1 cellular context compared by ENCODE assay signal in the genomic region with DNA sequence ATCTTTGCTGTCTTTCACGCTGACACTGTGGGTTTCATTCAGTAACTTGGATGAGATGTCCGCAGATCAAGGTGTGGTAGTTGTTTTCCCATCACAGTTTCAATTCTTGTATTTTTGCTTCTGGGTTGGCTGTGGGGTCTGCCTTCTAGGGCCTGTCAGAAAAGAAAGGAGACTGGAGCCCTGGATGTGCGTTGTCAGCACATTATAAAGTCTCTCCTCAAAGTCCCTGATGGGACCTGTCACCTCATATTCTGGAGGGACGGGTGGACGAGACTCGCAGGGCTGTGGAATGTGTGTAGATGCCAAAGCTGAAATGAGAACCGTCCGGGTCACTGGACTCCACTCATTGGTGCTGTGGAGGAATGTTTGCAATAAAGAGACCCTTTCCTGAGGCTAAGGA.
TF ChIP-seq lines count a peak whose summit lies in the region.

No MANE protein-coding gene starts in this region.

TF ChIP-seq in HepG2, 621 proteins besides CTCF, POLR2A, EP300 and RAD21 (continued from another document):
- TF ChIP-seq, protein P1, sequence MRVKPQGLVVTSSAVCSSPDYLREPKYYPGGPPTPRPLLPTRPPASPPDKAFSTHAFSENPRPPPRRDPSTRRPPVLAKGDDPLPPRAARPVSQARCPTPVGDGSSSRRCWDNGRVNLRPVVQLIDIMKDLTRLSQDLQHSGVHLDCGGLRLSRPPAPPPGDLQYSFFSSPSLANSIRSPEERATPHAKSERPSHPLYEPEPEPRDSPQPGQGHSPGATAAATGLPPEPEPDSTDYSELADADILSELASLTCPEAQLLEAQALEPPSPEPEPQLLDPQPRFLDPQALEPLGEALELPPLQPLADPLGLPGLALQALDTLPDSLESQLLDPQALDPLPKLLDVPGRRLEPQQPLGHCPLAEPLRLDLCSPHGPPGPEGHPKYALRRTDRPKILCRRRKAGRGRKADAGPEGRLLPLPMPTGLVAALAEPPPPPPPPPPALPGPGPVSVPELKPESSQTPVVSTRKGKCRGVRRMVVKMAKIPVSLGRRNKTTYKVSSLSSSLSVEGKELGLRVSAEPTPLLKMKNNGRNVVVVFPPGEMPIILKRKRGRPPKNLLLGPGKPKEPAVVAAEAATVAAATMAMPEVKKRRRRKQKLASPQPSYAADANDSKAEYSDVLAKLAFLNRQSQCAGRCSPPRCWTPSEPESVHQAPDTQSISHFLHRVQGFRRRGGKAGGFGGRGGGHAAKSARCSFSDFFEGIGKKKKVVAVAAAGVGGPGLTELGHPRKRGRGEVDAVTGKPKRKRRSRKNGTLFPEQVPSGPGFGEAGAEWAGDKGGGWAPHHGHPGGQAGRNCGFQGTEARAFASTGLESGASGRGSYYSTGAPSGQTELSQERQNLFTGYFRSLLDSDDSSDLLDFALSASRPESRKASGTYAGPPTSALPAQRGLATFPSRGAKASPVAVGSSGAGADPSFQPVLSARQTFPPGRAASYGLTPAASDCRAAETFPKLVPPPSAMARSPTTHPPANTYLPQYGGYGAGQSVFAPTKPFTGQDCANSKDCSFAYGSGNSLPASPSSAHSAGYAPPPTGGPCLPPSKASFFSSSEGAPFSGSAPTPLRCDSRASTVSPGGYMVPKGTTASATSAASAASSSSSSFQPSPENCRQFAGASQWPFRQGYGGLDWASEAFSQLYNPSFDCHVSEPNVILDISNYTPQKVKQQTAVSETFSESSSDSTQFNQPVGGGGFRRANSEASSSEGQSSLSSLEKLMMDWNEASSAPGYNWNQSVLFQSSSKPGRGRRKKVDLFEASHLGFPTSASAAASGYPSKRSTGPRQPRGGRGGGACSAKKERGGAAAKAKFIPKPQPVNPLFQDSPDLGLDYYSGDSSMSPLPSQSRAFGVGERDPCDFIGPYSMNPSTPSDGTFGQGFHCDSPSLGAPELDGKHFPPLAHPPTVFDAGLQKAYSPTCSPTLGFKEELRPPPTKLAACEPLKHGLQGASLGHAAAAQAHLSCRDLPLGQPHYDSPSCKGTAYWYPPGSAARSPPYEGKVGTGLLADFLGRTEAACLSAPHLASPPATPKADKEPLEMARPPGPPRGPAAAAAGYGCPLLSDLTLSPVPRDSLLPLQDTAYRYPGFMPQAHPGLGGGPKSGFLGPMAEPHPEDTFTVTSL (CRISPR knock-in tag; IDR thresholded peaks at IDR 0.05; ENCODE audit: borderline replicate concordance): no peak
- TF ChIP-seq, protein P2, sequence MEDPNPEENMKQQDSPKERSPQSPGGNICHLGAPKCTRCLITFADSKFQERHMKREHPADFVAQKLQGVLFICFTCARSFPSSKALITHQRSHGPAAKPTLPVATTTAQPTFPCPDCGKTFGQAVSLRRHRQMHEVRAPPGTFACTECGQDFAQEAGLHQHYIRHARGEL (CRISPR knock-in tag; IDR thresholded peaks at IDR 0.05): no peak
- TF ChIP-seq PHF8 (CRISPR knock-in tag; IDR thresholded peaks at IDR 0.05) (no peak), ELF4 (CRISPR knock-in tag; IDR thresholded peaks at IDR 0.05; ENCODE audit: borderline replicate concordance) (no peak), MAFF (IDR thresholded peaks at IDR 0.05; ENCODE audit: low read depth, low read length) (peak; percentile 69), ZNF496 (CRISPR knock-in tag; IDR thresholded peaks at IDR 0.05; ENCODE audit: insufficient replicate concordance) (no peak)
- TF ChIP-seq, protein P3, sequence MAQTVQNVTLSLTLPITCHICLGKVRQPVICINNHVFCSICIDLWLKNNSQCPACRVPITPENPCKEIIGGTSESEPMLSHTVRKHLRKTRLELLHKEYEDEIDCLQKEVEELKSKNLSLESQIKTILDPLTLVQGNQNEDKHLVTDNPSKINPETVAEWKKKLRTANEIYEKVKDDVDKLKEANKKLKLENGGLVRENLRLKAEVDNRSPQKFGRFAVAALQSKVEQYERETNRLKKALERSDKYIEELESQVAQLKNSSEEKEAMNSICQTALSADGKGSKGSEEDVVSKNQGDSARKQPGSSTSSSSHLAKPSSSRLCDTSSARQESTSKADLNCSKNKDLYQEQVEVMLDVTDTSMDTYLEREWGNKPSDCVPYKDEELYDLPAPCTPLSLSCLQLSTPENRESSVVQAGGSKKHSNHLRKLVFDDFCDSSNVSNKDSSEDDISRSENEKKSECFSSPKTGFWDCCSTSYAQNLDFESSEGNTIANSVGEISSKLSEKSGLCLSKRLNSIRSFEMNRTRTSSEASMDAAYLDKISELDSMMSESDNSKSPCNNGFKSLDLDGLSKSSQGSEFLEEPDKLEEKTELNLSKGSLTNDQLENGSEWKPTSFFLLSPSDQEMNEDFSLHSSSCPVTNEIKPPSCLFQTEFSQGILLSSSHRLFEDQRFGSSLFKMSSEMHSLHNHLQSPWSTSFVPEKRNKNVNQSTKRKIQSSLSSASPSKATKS (CRISPR knock-in tag; IDR thresholded peaks at IDR 0.05): no peak
